Comparison of ENCODE assay signal across 17 cellular contexts in the genomic region with DNA sequence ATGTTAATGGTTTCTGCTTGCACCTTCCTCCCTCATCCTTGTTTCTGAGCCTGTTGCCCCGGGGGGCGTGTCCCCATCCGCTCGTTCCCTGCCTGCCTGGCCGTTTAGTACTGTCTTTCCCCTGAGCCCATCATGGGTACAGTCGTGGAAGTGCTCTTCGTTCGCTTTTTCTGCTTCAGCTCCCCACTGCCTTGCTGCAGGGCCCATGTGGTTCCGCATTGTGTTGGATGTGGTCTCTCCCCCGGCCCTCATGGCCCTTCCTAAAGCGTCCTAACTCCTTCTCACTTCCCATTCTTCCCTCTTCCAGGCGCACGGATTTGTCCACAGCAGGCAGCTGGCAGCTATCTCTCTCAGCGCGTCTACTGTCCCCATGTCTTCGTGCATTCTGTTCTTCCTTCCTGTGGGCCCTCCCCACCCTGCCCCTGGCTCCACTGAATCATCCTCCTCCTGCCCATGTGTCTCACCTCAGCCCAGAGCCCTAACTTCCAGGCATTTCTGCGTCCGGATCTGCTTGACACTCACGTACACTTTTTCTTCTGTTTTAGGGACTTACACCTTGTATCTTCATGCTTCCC.
A peak's percentile ranks its signal among the peaks of the same experiment; 100 is the strongest.
DNase-seq lines count a peak whose midpoint lies in the region; ATAC-seq and TF ChIP-seq lines count a peak whose summit lies in the region.
"Had no signal": no experiment of that assay in that cellular context is flagged by ENCODE, and none has a peak within 500 bp of the region (broad histone marks: within the 10 kb centered on the region; RNA-seq: fewer than 3 reads in every experiment).

No MANE protein-coding gene starts in this region.

- peaks cover 51% of the 10 kb centered on the region for H3K4me1 ChIP-seq in CD8-positive, alpha-beta memory T cell (ENCODE audit: insufficient read depth, low read length)
- H3K4me1 ChIP-seq in lung (ENCODE audit: control insufficient read depth in 2 of 2, insufficient read depth in 2 of 2, low read length in 2 of 2) = peaks cover 67 to 70% of the 10 kb centered on the region in 2 donors

- POLR2A ChIA-PET in CD8-positive, alpha-beta memory T cell (lab: Charles Lee) = no interaction called here

- H3K9me3 ChIP-seq in CD8-positive, alpha-beta memory T cell (ENCODE audit: low read length) = no peaks in the 10 kb centered on the region
- no peaks in the 10 kb centered on the region for H3K9me3 ChIP-seq in lung (ENCODE audit: control insufficient read depth in 2 of 2, insufficient read depth in 1 of 2, low read length in 1 of 2)
- H3K9me3 ChIP-seq: pancreas had no signal

- peaks cover 69 to 85% (median 81%) of the 10 kb centered on the region in 3 donors for H3K4me1 Mint-ChIP-seq in CD8-positive, alpha-beta memory T cell
- H3K4me1 Mint-ChIP-seq in brain = peaks cover 59% of the 10 kb centered on the region

- no peaks in the 10 kb centered on the region for H3K9me3 Mint-ChIP-seq in CD8-positive, alpha-beta memory T cell
- peaks cover 0 to 20% (median 0%) of the 10 kb centered on the region in 5 experiments for H3K9me3 Mint-ChIP-seq in brain
- H3K9me3 Mint-ChIP-seq: CD4-positive, alpha-beta memory T cell; H9 had no signal

- H3K27ac ChIP-seq in CD8-positive, alpha-beta memory T cell (ENCODE audit: low read depth, low read length) = no peak overlapping the region
- H3K27ac ChIP-seq in lung (ENCODE audit: low read depth in 1 of 2, low read length in 1 of 2) = peak overlapping the region; percentile 62 to 98
- peak overlapping the region; percentile 99 for H3K27ac ChIP-seq in substantia nigra (ENCODE audit: low read depth, low read length, poor library complexity, severe bottlenecking)

- H3K27ac Mint-ChIP-seq in CD8-positive, alpha-beta memory T cell = peak overlapping the region in 7 of 8 donors; percentile 52 to 95 (median 81)
- peak overlapping the region in 3 of 5 experiments; percentile 55 to 57 (median 56) for H3K27ac Mint-ChIP-seq in brain
- H3K27ac Mint-ChIP-seq: H9 had no signal

- ATAC-seq in lung (ENCODE audit: insufficient read depth, low FRiP score) (no peak), GM21576 (IDR thresholded peaks at IDR 0.05; ENCODE audit: unreplicated experiment) (no peak), GM19397 (IDR thresholded peaks at IDR 0.05; ENCODE audit: unreplicated experiment) (no peak)
- ATAC-seq: pancreas had no signal

- H3K27me3 ChIP-seq in CD8-positive, alpha-beta memory T cell (ENCODE audit: insufficient read depth, low read length, poor library complexity, severe bottlenecking) = no peaks in the 10 kb centered on the region
- H3K27me3 ChIP-seq in lung (ENCODE audit: control insufficient read depth, insufficient read depth) = no peaks in the 10 kb centered on the region
- H3K27me3 ChIP-seq: pancreas had no signal

- H3K4me3 Mint-ChIP-seq in CD8-positive, alpha-beta memory T cell = peak overlapping the region in 4 of 7 donors; percentile 31 to 62 (median 56)
- no peak overlapping the region for H3K4me3 Mint-ChIP-seq in brain
- H3K4me3 Mint-ChIP-seq: H9 had no signal

- 69 to 71% methylated on average over 19 of the region's 19 CpGs for WGBS in lung, 2 donors

- TF ChIP-seq CTCF in brain (conservative IDR thresholded peaks at IDR 0.05) = no peak
- TF ChIP-seq CTCF in lung (IDR thresholded peaks at IDR 0.05; ENCODE audit: control extremely low read depth, extremely low read depth) = no peak

- no peaks in the 10 kb centered on the region for H3K36me3 ChIP-seq in CD8-positive, alpha-beta memory T cell (ENCODE audit: insufficient read depth, low read length)
- H3K36me3 ChIP-seq in lung (ENCODE audit: control insufficient read depth in 2 of 2, insufficient read depth in 2 of 2, low read length in 2 of 2) = peaks cover 0 to 26% of the 10 kb centered on the region in 2 donors

- CTCF ChIA-PET in CD8-positive, alpha-beta memory T cell (lab: Charles Lee) = interaction anchor here (0.7 to 3.6 kb wide), 5 partner anchors 15 to 261 kb away, joined by 3 to 35 read pairs (median 4); a partner anchor contains a TSS

- no peak overlapping the region for H3K4me3 ChIP-seq in CD8-positive, alpha-beta memory T cell (ENCODE audit: low read length)
- no peak overlapping the region for H3K4me3 ChIP-seq in lung
- H3K4me3 ChIP-seq: pancreas had no signal

- peaks cover 0 to 4% (median 0%) of the 10 kb centered on the region in 3 donors for H3K36me3 Mint-ChIP-seq in CD8-positive, alpha-beta memory T cell
- H3K36me3 Mint-ChIP-seq in brain = no peaks in the 10 kb centered on the region

- no peak for DNase-seq in CD8-positive, alpha-beta memory T cell
- DNase-seq in lung (ENCODE audit: low spot score) (no peak), substantia nigra (lab: John Stamatoyannopoulos, UW) (no peak), retina (no peak)
- DNase-seq in stimulated activated CD4-positive, alpha-beta T cell treated with anti-CD3 and anti-CD28 coated beads, Interleukin-4, amount 100 ng/mL, for 4 hours = no peak
- DNase-seq: activated CD4-positive, alpha-beta T cell treated with anti-CD3 and anti-CD28 coated beads for 1 hour; activated T-cell treated with anti-CD3 and anti-CD28 coated beads, Interleukin-2, amount 50 U/mL, for 1 hour; CD4-positive, alpha-beta memory T cell; GDM1; H9; hippocampal formation; MM.1S; pancreas; T-helper 1 cell had no signal

- no peaks in the 10 kb centered on the region for H3K27me3 Mint-ChIP-seq in CD8-positive, alpha-beta memory T cell
- H3K27me3 Mint-ChIP-seq in brain = peaks cover 5% of the 10 kb centered on the region
- H3K27me3 Mint-ChIP-seq: CD4-positive, alpha-beta memory T cell had no signal

Comparison
In these comparisons a context has a peak if more than half of its experiments do, and no peak if none do; other contexts are left out.
1. H3K4me3 Mint-ChIP-seq: peak in CD8-positive, alpha-beta memory T cell (4 of 7); none in brain (0 of 5).